8 cellular contexts compared by ENCODE assay signal in genomic region chr7:134613623-134614347, GRCh38. TPM values are rescaled to one million over a fixed set of nuclear protein-coding genes. Genes with fewer than 3 reads are reported as not detected.
DNase-seq lines count a peak whose midpoint lies in the region.

No MANE protein-coding gene starts in this region.

- no peaks in the 10 kb centered on the region for H3K36me3 Mint-ChIP-seq in activated CD4-positive, alpha-beta T cell treated with anti-CD3 and anti-CD28 coated beads, Interleukin-2, amount 10 ng/mL, durations not matched to agents 7 days and 5 days (ENCODE audit: low read depth)
- H3K36me3 Mint-ChIP-seq in stimulated activated naive CD8-positive, alpha-beta T cell treated with anti-CD3 and anti-CD28 coated beads, Interleukin-15, Interleukin-2, amounts not matched to agents 100 ng/mL and 50 ng/mL, for 24 hours (ENCODE audit: low read depth) = no peaks in the 10 kb centered on the region

- H3K9me3 Mint-ChIP-seq in activated CD4-positive, alpha-beta T cell treated with anti-CD3 and anti-CD28 coated beads, Interleukin-2, amount 10 ng/mL, durations not matched to agents 7 days and 5 days = no peaks in the 10 kb centered on the region
- H3K9me3 Mint-ChIP-seq in stimulated activated naive CD8-positive, alpha-beta T cell treated with anti-CD3 and anti-CD28 coated beads, Interleukin-15, Interleukin-2, amounts not matched to agents 100 ng/mL and 50 ng/mL, for 24 hours = peaks cover 4% of the 10 kb centered on the region

- DNase-seq in activated CD4-positive, alpha-beta T cell treated with anti-CD3 and anti-CD28 coated beads, Interleukin-2, amount 10 ng/mL, durations not matched to agents 7 days and 5 days = no peak
- no peak for DNase-seq in activated CD4-positive, alpha-beta T cell treated with anti-CD3 and anti-CD28 coated beads, Interleukin-2, amount 50 U/mL, for 4 hours
- DNase-seq in activated CD4-positive, alpha-beta T cell treated with anti-CD3 and anti-CD28 coated beads, Interleukin-2, amount 50 U/mL, for 48 hours = peak; percentile 8 to 34
- DNase-seq in glomerular visceral epithelial cell (ENCODE audit: extremely low spot score) (peak; percentile 77), NCI-H187 (lab: John Stamatoyannopoulos, UW) (no peak)
- no peak for DNase-seq in stimulated activated naive CD4-positive, alpha-beta T cell (lab: John Stamatoyannopoulos, UW)
- DNase-seq in NK-92 treated with Interleukin-12 subunit alpha and Interleukin-12 subunit beta, amount 100 ng/mL, for 24 hours (lab: John Stamatoyannopoulos, UW) = no peak

- no peak overlapping the region for H3K4me3 Mint-ChIP-seq in activated CD4-positive, alpha-beta T cell treated with anti-CD3 and anti-CD28 coated beads, Interleukin-2, amount 10 ng/mL, durations not matched to agents 7 days and 5 days
- H3K4me3 Mint-ChIP-seq in stimulated activated naive CD8-positive, alpha-beta T cell treated with anti-CD3 and anti-CD28 coated beads, Interleukin-15, Interleukin-2, amounts not matched to agents 100 ng/mL and 50 ng/mL, for 24 hours = peak overlapping the region; percentile 44

- H3K27me3 Mint-ChIP-seq in activated CD4-positive, alpha-beta T cell treated with anti-CD3 and anti-CD28 coated beads, Interleukin-2, amount 10 ng/mL, durations not matched to agents 7 days and 5 days = peaks cover 25% of the 10 kb centered on the region
- H3K27me3 Mint-ChIP-seq in stimulated activated naive CD8-positive, alpha-beta T cell treated with anti-CD3 and anti-CD28 coated beads, Interleukin-15, Interleukin-2, amounts not matched to agents 100 ng/mL and 50 ng/mL, for 24 hours = peaks cover 43% of the 10 kb centered on the region

- CTCF ChIA-PET in activated CD4-positive, alpha-beta T cell treated with anti-CD3 and anti-CD28 coated beads, Interleukin-2, amount 10 ng/mL, durations not matched to agents 7 days and 5 days (lab: Charles Lee) = interaction anchor here (1.3 to 2.0 kb wide), 3 partner anchors 17 to 154 kb away, joined by 3 to 6 read pairs (median 4); partner anchors contain the start of gene BPGM

- peaks cover 10% of the 10 kb centered on the region for H3K4me1 Mint-ChIP-seq in activated CD4-positive, alpha-beta T cell treated with anti-CD3 and anti-CD28 coated beads, Interleukin-2, amount 10 ng/mL, durations not matched to agents 7 days and 5 days
- H3K4me1 Mint-ChIP-seq in stimulated activated naive CD8-positive, alpha-beta T cell treated with anti-CD3 and anti-CD28 coated beads, Interleukin-15, Interleukin-2, amounts not matched to agents 100 ng/mL and 50 ng/mL, for 24 hours (ENCODE audit: low read depth) = peaks cover 12% of the 10 kb centered on the region

- H3K27ac Mint-ChIP-seq in activated CD4-positive, alpha-beta T cell treated with anti-CD3 and anti-CD28 coated beads, Interleukin-2, amount 10 ng/mL, durations not matched to agents 7 days and 5 days = peak overlapping the region; percentile 33
- peak overlapping the region; percentile 92 for H3K27ac Mint-ChIP-seq in stimulated activated naive CD8-positive, alpha-beta T cell treated with anti-CD3 and anti-CD28 coated beads, Interleukin-15, Interleukin-2, amounts not matched to agents 100 ng/mL and 50 ng/mL, for 24 hours

- POLR2A ChIA-PET in activated CD4-positive, alpha-beta T cell treated with anti-CD3 and anti-CD28 coated beads, Interleukin-2, amount 10 ng/mL, durations not matched to agents 7 days and 5 days (lab: Charles Lee) = interaction anchor here (0.7 kb wide), 1 partner anchor 468 kb away, joined by 4 read pairs; no protein-coding TSS in a partner anchor

RNA-seq across cellular contexts. Expression of gene BPGM, which starts 32.9 kb away (rescaled TPM):
- total RNA-seq in activated CD4-positive, alpha-beta T cell treated with anti-CD3 and anti-CD28 coated beads, Interleukin-2, amount 10 ng/mL, durations not matched to agents 7 days and 5 days = 10 to 100 TPM; 14.6 to 15.5 TPM

Comparison
In these comparisons a context has a peak if more than half of its experiments do, and no peak if none do; other contexts are left out.
1. DNase-seq: peak in activated CD4-positive, alpha-beta T cell treated with anti-CD3 and anti-CD28 coated beads, Interleukin-2, amount 50 U/mL, for 48 hours (2 of 2) and glomerular visceral epithelial cell (single experiment); none in activated CD4-positive, alpha-beta T cell treated with anti-CD3 and anti-CD28 coated beads, Interleukin-2, amount 10 ng/mL, durations not matched to agents 7 days and 5 days (single experiment), activated CD4-positive, alpha-beta T cell treated with anti-CD3 and anti-CD28 coated beads, Interleukin-2, amount 50 U/mL, for 4 hours (0 of 2), stimulated activated naive CD4-positive, alpha-beta T cell (0 of 6), NCI-H187 (0 of 2) and NK-92 treated with Interleukin-12 subunit alpha and Interleukin-12 subunit beta, amount 100 ng/mL, for 24 hours (single experiment).